ENCODE assay signal across 13 cellular contexts in the genomic region with DNA sequence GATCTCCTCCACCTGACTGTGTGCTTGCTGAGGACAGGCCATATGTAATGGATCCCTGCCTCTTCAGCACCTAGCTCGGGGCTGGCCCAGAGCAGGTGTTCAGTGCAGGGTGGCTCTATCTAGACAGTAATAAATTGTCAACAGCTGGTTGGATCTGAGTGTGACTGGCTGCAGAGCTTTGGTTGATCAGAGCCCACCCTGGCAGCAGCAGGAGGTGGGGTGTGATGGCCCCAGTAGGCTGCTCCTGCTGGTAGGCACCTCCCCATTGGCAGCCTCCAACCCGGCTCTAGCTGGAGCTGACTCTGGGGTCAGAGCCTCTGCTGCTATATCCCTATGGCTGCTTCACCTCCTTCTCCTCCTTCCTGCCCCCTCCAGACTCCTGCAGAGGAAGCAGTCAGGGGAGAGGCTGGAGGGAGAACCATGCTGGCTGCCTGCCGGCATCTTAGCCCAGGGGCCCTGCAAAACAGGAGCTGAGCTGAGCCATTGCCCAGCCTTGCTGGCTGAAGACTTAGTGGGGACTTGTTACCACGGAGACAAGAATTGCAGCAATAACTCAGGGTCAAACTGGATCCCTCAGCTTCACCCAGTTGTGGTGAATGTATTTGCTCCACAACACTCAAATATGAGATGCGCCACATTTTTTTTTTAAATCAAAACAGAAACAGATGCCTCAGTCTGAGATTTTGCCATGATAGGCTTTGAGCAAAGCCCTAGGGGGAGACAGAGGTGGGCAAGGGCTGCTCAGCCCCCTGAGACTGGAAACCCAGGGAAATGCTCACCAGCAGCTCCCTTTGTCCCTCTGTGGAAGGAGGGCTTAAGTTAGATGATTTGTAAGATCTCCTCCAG. TPM values are rescaled to one million over a fixed set of nuclear protein-coding genes. Genes with fewer than 3 reads are reported as not detected.
DNase-seq lines count a peak whose midpoint lies in the region; ATAC-seq and TF ChIP-seq lines count a peak whose summit lies in the region.
"Had no signal": no experiment of that assay in that cellular context is flagged by ENCODE, and none has a peak within 500 bp of the region (broad histone marks: within the 10 kb centered on the region; RNA-seq: fewer than 3 reads in every experiment).

No MANE protein-coding gene starts in this region.

- intact Hi-C loops in left lung (cut with DNase I) = no loop called here
- intact Hi-C loops in heart right ventricle (cut with DNase I) = no loop called here

- H3K9me3 ChIP-seq in left lung = no peaks in the 10 kb centered on the region
- no peaks in the 10 kb centered on the region for H3K9me3 ChIP-seq in heart right ventricle

- no peak; the same call in 2 of the 3 replicates for ATAC-seq in SK-N-SH treated with all-trans-retinoic acid at 6 μM for 48 hours
- peak; percentile 46 for ATAC-seq in left lung
- no peak for ATAC-seq in heart right ventricle
- ATAC-seq: left lobe of liver had no signal

- H3K4me3 ChIP-seq in left lung = no peak overlapping the region
- H3K4me3 ChIP-seq in heart right ventricle = no peak overlapping the region

- H3K4me1 ChIP-seq in left lung (no peaks in the 10 kb centered on the region), heart right ventricle (no peaks in the 10 kb centered on the region)

- WGBS in heart right ventricle, 2 donors = 45% methylated on average over 5 of the region's 5 CpGs

- H3K36me3 ChIP-seq in left lung = no peaks in the 10 kb centered on the region
- no peaks in the 10 kb centered on the region for H3K36me3 ChIP-seq in heart right ventricle

- H3K27me3 ChIP-seq in left lung (peaks cover 0 to 29% of the 10 kb centered on the region in 2 donors), heart right ventricle (peaks cover 0 to 58% (median 29%) of the 10 kb centered on the region in 7 donors)

- no peak for TF ChIP-seq CTCF in left lung (IDR thresholded peaks at IDR 0.05)
- TF ChIP-seq CTCF in heart right ventricle (IDR thresholded peaks at IDR 0.05) = no peak

- H3K27ac ChIP-seq in left lung (no peak overlapping the region), heart right ventricle (no peak overlapping the region)

- DNase-seq in DMS 273 treated with DMSO at 0.1 percent for 48 hours (lab: John Stamatoyannopoulos, UW) (peak; percentile 47), NCI-H2029 treated with DMSO at 0.1 percent for 48 hours (lab: John Stamatoyannopoulos, UW) (peak; percentile 34), left lung (no peak), NCI-H128 (lab: John Stamatoyannopoulos, UW; ENCODE audit: unreplicated experiment) (no peak), GM19240 (ENCODE audit: insufficient read length, low spot score) (no peak), superior temporal gyrus (ENCODE audit: extremely low spot score) (no peak), heart right ventricle (no peak)
- DNase-seq: activated CD4-positive, alpha-beta T cell treated with anti-CD3 and anti-CD28 coated beads for 4 hours; activated gamma-delta T cell; CD4-positive, CD25-positive, alpha-beta regulatory T cell; foreskin melanocyte had no signal

TF ChIP-seq in SK-N-SH treated with all-trans-retinoic acid at 6 μM for 48 hours, 23 proteins besides CTCF, POLR2A, EP300 and RAD21:
- TF ChIP-seq, protein P1, sequence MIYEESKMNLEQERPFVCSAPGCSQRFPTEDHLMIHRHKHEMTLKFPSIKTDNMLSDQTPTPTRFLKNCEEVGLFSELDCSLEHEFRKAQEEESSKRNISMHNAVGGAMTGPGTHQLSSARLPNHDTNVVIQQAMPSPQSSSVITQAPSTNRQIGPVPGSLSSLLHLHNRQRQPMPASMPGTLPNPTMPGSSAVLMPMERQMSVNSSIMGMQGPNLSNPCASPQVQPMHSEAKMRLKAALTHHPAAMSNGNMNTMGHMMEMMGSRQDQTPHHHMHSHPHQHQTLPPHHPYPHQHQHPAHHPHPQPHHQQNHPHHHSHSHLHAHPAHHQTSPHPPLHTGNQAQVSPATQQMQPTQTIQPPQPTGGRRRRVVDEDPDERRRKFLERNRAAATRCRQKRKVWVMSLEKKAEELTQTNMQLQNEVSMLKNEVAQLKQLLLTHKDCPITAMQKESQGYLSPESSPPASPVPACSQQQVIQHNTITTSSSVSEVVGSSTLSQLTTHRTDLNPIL (CRISPR knock-in tag; IDR thresholded peaks at IDR 0.05; ENCODE audit: low read depth) = no peak
- TF ChIP-seq ZFP3 (CRISPR knock-in tag; IDR thresholded peaks at IDR 0.05) = no peak
- no peak for TF ChIP-seq ESRRG (CRISPR knock-in tag; IDR thresholded peaks at IDR 0.05)
- TF ChIP-seq, protein P2, sequence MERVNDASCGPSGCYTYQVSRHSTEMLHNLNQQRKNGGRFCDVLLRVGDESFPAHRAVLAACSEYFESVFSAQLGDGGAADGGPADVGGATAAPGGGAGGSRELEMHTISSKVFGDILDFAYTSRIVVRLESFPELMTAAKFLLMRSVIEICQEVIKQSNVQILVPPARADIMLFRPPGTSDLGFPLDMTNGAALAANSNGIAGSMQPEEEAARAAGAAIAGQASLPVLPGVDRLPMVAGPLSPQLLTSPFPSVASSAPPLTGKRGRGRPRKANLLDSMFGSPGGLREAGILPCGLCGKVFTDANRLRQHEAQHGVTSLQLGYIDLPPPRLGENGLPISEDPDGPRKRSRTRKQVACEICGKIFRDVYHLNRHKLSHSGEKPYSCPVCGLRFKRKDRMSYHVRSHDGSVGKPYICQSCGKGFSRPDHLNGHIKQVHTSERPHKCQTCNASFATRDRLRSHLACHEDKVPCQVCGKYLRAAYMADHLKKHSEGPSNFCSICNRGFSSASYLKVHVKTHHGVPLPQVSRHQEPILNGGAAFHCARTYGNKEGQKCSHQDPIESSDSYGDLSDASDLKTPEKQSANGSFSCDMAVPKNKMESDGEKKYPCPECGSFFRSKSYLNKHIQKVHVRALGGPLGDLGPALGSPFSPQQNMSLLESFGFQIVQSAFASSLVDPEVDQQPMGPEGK (CRISPR knock-in tag; IDR thresholded peaks at IDR 0.05; ENCODE audit: borderline replicate concordance) = no peak
- no peak for TF ChIP-seq ARNTL (CRISPR knock-in tag; IDR thresholded peaks at IDR 0.05; ENCODE audit: borderline replicate concordance, low read depth)
- peak; percentile 56; the same call in 1 of the 2 replicates for TF ChIP-seq TCF4 (CRISPR knock-in tag; IDR thresholded peaks at IDR 0.05; ENCODE audit: borderline replicate concordance)

RNA-seq across cellular contexts. Expression of a gene that starts 22.2 kb away (rescaled TPM):
- total RNA-seq in left lung (under 1 TPM in 1 of 2 donors, not detected in 1; 0.47 TPM), heart right ventricle (1 to 10 TPM in 2 of 10 donors, under 1 TPM in 8; 0.08 to 7.2 (median 0.53) TPM)
- polyA plus RNA-seq in heart right ventricle = 1 to 10 TPM in 1 of 2 donors, under 1 TPM in 1; under 0.01 to 1.5 TPM
- polyA plus RNA-seq: CD4-positive, CD25-positive, alpha-beta regulatory T cell had no signal

Comparison
In these comparisons a context has a peak if more than half of its experiments do, and no peak if none do; other contexts are left out.
1. DNase-seq: peak in DMS 273 treated with DMSO at 0.1 percent for 48 hours (single experiment) and NCI-H2029 treated with DMSO at 0.1 percent for 48 hours (single experiment); none in left lung (0 of 2), NCI-H128 (single experiment), GM19240 (single experiment), superior temporal gyrus (single experiment) and heart right ventricle (0 of 2).